ENCODE assay signal across 22 cellular contexts in genomic region chr11:70433966-70434812, GRCh38.
"Had no signal": no experiment of that assay in that cellular context is flagged by ENCODE, and none has a peak within 500 bp of the region (broad histone marks: within the 10 kb centered on the region; RNA-seq: fewer than 3 reads in every experiment).

No MANE protein-coding gene starts in this region.

- H3K27me3 ChIP-seq: adrenal gland, breast epithelium, gastrocnemius medialis, tibial nerve had no signal

- H3K36me3 Mint-ChIP-seq: immature natural killer cell; natural killer cell treated with Interleukin-12 subunit alpha and Interleukin-12 subunit beta and Interleukin-15 and Interleukin-18, amount 100 ng/mL, for 72 hours had no signal

- DNase-seq: activated CD4-positive, alpha-beta T cell treated with anti-CD3 and anti-CD28 coated beads for 1 hour; activated CD8-positive, alpha-beta memory T cell treated with anti-CD3 and anti-CD28 coated beads for 24 hours; activated CD8-positive, alpha-beta memory T cell treated with anti-CD3 and anti-CD28 coated beads, Interleukin-2, amount 50 U/mL, for 48 hours; activated effector memory CD4-positive, alpha-beta T cell treated with Interleukin-2 at 50 U/mL for 16 hours; activated T-cell treated with anti-CD3 and anti-CD28 coated beads, Interleukin-2, amount 50 U/mL, for 48 hours; adrenal gland; gastrocnemius medialis; heart right ventricle; immature natural killer cell; occipital lobe; retina; stimulated activated CD4-positive, alpha-beta T cell treated with anti-CD3 and anti-CD28 coated beads, Interleukin-1b, Interleukin-23, amount 100 ng/mL, for 48 hours had no signal

- ATAC-seq: activated naive CD4-positive, alpha-beta T cell treated with anti-CD3 and anti-CD28 coated beads, Interleukin-2, amount 50 U/mL, for 72 hours; esophagus mucosa; gastrocnemius medialis; natural killer cell treated with Interleukin-12 subunit alpha and Interleukin-12 subunit beta and Interleukin-15 and Interleukin-18, amount 100 ng/mL, for 72 hours had no signal

- H3K27ac ChIP-seq: adrenal gland, breast epithelium, coronary artery, gastrocnemius medialis, heart right ventricle, tibial nerve had no signal

- H3K27ac Mint-ChIP-seq: activated naive CD4-positive, alpha-beta T cell treated with anti-CD3 and anti-CD28 coated beads, Interleukin-2, amount 50 U/mL, for 72 hours; immature natural killer cell; stimulated activated naive CD8-positive, alpha-beta T cell treated with anti-CD3 and anti-CD28 coated beads, Interleukin-15, Interleukin-2, amounts not matched to agents 100 ng/mL and 50 ng/mL, for 24 hours; T-helper 1 cell treated with Interleukin-12 subunit alpha and Interleukin-12 subunit beta and Interleukin-4 antibody, amounts not matched to agents 30 μg/mL and 1 μg/mL, for 36 hours had no signal

- H3K4me1 ChIP-seq: adrenal gland, breast epithelium, gastrocnemius medialis had no signal

- H3K4me3 ChIP-seq: adrenal gland, breast epithelium, coronary artery, gastrocnemius medialis, heart right ventricle, tibial nerve had no signal

- H3K9me3 ChIP-seq: adrenal gland, breast epithelium, gastrocnemius medialis, heart right ventricle, tibial nerve had no signal

- H3K4me3 Mint-ChIP-seq: immature natural killer cell; natural killer cell treated with Interleukin-12 subunit alpha and Interleukin-12 subunit beta and Interleukin-15 and Interleukin-18, amount 100 ng/mL, for 72 hours; stimulated activated naive CD8-positive, alpha-beta T cell treated with anti-CD3 and anti-CD28 coated beads, Interleukin-15, Interleukin-2, amounts not matched to agents 100 ng/mL and 50 ng/mL, for 24 hours; T-helper 1 cell treated with Interleukin-12 subunit alpha and Interleukin-12 subunit beta and Interleukin-4 antibody, amounts not matched to agents 30 μg/mL and 1 μg/mL, for 36 hours had no signal

- FAIRE-seq: astrocyte, urothelium cell line had no signal

- H3K9me3 Mint-ChIP-seq: activated naive CD4-positive, alpha-beta T cell treated with anti-CD3 and anti-CD28 coated beads, Interleukin-2, amount 50 U/mL, for 72 hours; natural killer cell treated with Interleukin-12 subunit alpha and Interleukin-12 subunit beta and Interleukin-15 and Interleukin-18, amount 100 ng/mL, for 72 hours; stimulated activated naive CD8-positive, alpha-beta T cell treated with anti-CD3 and anti-CD28 coated beads, Interleukin-15, Interleukin-2, amounts not matched to agents 100 ng/mL and 50 ng/mL, for 24 hours; T-helper 1 cell treated with Interleukin-12 subunit alpha and Interleukin-12 subunit beta and Interleukin-4 antibody, amounts not matched to agents 30 μg/mL and 1 μg/mL, for 36 hours had no signal
